Comparison of ENCODE assay signal across 3 cellular contexts in the genomic region with DNA sequence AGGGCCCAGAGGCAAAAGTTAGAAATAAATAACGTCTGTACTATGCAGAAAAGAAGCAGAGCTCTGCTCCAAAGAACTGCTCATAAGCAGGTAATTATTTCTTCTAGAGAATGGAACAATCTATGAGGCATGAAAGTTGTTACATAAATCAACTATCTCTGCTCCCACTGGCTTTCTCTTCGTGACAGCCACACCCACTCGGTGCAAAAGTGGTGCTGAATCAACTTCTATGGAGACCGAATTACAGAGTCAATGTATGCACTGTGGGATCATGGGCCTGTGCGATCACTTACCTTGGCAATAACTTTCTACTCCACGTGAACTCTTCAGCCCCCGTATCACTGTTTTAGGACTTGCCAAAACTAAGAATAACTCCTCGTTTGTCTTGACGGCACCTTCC.
TF ChIP-seq lines count a peak whose summit lies in the region.

No MANE protein-coding gene starts in this region.

TF ChIP-seq in A549, 52 proteins besides CTCF, POLR2A, EP300 and RAD21:
- TF ChIP-seq, protein P1, sequence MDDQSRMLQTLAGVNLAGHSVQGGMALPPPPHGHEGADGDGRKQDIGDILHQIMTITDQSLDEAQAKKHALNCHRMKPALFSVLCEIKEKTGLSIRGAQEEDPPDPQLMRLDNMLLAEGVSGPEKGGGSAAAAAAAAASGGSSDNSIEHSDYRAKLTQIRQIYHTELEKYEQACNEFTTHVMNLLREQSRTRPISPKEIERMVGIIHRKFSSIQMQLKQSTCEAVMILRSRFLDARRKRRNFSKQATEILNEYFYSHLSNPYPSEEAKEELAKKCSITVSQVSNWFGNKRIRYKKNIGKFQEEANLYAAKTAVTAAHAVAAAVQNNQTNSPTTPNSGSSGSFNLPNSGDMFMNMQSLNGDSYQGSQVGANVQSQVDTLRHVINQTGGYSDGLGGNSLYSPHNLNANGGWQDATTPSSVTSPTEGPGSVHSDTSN (IDR thresholded peaks at IDR 0.05) = no peak
- no peak for TF ChIP-seq HOXA7 (CRISPR knock-in tag; IDR thresholded peaks at IDR 0.05)
- TF ChIP-seq, protein P2, sequence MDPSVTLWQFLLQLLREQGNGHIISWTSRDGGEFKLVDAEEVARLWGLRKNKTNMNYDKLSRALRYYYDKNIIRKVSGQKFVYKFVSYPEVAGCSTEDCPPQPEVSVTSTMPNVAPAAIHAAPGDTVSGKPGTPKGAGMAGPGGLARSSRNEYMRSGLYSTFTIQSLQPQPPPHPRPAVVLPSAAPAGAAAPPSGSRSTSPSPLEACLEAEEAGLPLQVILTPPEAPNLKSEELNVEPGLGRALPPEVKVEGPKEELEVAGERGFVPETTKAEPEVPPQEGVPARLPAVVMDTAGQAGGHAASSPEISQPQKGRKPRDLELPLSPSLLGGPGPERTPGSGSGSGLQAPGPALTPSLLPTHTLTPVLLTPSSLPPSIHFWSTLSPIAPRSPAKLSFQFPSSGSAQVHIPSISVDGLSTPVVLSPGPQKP (IDR thresholded peaks at IDR 0.05; ENCODE audit: low read depth, low read length) = no peak
- TF ChIP-seq, protein P3, sequence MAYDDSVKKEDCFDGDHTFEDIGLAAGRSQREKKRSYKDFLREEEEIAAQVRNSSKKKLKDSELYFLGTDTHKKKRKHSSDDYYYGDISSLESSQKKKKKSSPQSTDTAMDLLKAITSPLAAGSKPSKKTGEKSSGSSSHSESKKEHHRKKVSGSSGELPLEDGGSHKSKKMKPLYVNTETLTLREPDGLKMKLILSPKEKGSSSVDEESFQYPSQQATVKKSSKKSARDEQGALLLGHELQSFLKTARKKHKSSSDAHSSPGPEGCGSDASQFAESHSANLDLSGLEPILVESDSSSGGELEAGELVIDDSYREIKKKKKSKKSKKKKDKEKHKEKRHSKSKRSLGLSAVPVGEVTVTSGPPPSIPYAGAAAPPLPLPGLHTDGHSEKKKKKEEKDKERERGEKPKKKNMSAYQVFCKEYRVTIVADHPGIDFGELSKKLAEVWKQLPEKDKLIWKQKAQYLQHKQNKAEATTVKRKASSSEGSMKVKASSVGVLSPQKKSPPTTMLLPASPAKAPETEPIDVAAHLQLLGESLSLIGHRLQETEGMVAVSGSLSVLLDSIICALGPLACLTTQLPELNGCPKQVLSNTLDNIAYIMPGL (CRISPR knock-in tag; IDR thresholded peaks at IDR 0.05; ENCODE audit: borderline replicate concordance) = no peak
- TF ChIP-seq CBX8 (IDR thresholded peaks at IDR 0.05) = no peak
- TF ChIP-seq CHD4 (IDR thresholded peaks at IDR 0.05; ENCODE audit: borderline replicate concordance) = no peak
- no peak for TF ChIP-seq JUNB (IDR thresholded peaks at IDR 0.05)
- TF ChIP-seq ESRRA (IDR thresholded peaks at IDR 0.05; ENCODE audit: borderline replicate concordance, low read length) = no peak
- TF ChIP-seq EHF (CRISPR knock-in tag; IDR thresholded peaks at IDR 0.05) = no peak
- no peak for TF ChIP-seq CBX2 (IDR thresholded peaks at IDR 0.05; ENCODE audit: borderline replicate concordance, low read depth)
- no peak for TF ChIP-seq POLR2AphosphoS2 (conservative IDR thresholded peaks at IDR 0.05; ENCODE audit: low read length)
- TF ChIP-seq NFE2L2 (conservative IDR thresholded peaks at IDR 0.05; ENCODE audit: low read length) = no peak
- TF ChIP-seq PHF8 (IDR thresholded peaks at IDR 0.05; ENCODE audit: borderline replicate concordance, low read depth) = no peak
- TF ChIP-seq KDM5A (IDR thresholded peaks at IDR 0.05) = no peak

TF ChIP-seq in IMR-90, 13 proteins besides CTCF, POLR2A, EP300 and RAD21:
- TF ChIP-seq MAZ (IDR thresholded peaks at IDR 0.05; ENCODE audit: borderline replicate concordance, low read depth, low read length) (no peak), FOS (IDR thresholded peaks at IDR 0.05; ENCODE audit: low read depth, low read length) (no peak), SMC3 (IDR thresholded peaks at IDR 0.05; ENCODE audit: low read depth, low read length) (no peak), CEBPB (IDR thresholded peaks at IDR 0.05; ENCODE audit: low read depth, low read length) (no peak), RCOR1 (IDR thresholded peaks at IDR 0.05; ENCODE audit: insufficient replicate concordance, low read length) (no peak), BHLHE40 (IDR thresholded peaks at IDR 0.05; ENCODE audit: low read depth, low read length) (no peak), CHD1 (IDR thresholded peaks at IDR 0.05; ENCODE audit: low read depth, low read length) (no peak), RFX5 (IDR thresholded peaks at IDR 0.05; ENCODE audit: low read depth, low read length) (no peak), MAFK (IDR thresholded peaks at IDR 0.05; ENCODE audit: low read depth, low read length) (no peak), MXI1 (IDR thresholded peaks at IDR 0.05; ENCODE audit: borderline replicate concordance, low read depth, low read length) (no peak)
- TF ChIP-seq, protein P4, sequence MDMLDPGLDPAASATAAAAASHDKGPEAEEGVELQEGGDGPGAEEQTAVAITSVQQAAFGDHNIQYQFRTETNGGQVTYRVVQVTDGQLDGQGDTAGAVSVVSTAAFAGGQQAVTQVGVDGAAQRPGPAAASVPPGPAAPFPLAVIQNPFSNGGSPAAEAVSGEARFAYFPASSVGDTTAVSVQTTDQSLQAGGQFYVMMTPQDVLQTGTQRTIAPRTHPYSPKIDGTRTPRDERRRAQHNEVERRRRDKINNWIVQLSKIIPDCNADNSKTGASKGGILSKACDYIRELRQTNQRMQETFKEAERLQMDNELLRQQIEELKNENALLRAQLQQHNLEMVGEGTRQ (IDR thresholded peaks at IDR 0.05; ENCODE audit: low read depth, low read length) = no peak
- TF ChIP-seq, protein P2 (IDR thresholded peaks at IDR 0.05; ENCODE audit: borderline replicate concordance, low read depth, low read length) = no peak
TF ChIP-seq in IMR-90: peak in this region for 0.

TF ChIP-seq in K562, 482 proteins besides CTCF, POLR2A, EP300 and RAD21 (continues in another document):
- TF ChIP-seq, protein P5, sequence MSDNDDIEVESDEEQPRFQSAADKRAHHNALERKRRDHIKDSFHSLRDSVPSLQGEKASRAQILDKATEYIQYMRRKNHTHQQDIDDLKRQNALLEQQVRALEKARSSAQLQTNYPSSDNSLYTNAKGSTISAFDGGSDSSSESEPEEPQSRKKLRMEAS (CRISPR knock-in tag; IDR thresholded peaks at IDR 0.05) = no peak
- TF ChIP-seq FOXA3 (CRISPR knock-in tag; conservative IDR thresholded peaks at IDR 0.05 in 1 of 2, IDR thresholded peaks at IDR 0.05 in 1 of 2) = no peak
- TF ChIP-seq, protein P6, sequence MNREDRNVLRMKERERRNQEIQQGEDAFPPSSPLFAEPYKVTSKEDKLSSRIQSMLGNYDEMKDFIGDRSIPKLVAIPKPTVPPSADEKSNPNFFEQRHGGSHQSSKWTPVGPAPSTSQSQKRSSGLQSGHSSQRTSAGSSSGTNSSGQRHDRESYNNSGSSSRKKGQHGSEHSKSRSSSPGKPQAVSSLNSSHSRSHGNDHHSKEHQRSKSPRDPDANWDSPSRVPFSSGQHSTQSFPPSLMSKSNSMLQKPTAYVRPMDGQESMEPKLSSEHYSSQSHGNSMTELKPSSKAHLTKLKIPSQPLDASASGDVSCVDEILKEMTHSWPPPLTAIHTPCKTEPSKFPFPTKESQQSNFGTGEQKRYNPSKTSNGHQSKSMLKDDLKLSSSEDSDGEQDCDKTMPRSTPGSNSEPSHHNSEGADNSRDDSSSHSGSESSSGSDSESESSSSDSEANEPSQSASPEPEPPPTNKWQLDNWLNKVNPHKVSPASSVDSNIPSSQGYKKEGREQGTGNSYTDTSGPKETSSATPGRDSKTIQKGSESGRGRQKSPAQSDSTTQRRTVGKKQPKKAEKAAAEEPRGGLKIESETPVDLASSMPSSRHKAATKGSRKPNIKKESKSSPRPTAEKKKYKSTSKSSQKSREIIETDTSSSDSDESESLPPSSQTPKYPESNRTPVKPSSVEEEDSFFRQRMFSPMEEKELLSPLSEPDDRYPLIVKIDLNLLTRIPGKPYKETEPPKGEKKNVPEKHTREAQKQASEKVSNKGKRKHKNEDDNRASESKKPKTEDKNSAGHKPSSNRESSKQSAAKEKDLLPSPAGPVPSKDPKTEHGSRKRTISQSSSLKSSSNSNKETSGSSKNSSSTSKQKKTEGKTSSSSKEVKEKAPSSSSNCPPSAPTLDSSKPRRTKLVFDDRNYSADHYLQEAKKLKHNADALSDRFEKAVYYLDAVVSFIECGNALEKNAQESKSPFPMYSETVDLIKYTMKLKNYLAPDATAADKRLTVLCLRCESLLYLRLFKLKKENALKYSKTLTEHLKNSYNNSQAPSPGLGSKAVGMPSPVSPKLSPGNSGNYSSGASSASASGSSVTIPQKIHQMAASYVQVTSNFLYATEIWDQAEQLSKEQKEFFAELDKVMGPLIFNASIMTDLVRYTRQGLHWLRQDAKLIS (CRISPR knock-in tag; IDR thresholded peaks at IDR 0.05) = no peak
- TF ChIP-seq, protein P7, sequence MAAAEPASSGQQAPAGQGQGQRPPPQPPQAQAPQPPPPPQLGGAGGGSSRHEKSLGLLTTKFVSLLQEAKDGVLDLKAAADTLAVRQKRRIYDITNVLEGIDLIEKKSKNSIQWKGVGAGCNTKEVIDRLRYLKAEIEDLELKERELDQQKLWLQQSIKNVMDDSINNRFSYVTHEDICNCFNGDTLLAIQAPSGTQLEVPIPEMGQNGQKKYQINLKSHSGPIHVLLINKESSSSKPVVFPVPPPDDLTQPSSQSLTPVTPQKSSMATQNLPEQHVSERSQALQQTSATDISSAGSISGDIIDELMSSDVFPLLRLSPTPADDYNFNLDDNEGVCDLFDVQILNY (CRISPR knock-in tag; IDR thresholded peaks at IDR 0.05) = no peak
- TF ChIP-seq, protein P8, sequence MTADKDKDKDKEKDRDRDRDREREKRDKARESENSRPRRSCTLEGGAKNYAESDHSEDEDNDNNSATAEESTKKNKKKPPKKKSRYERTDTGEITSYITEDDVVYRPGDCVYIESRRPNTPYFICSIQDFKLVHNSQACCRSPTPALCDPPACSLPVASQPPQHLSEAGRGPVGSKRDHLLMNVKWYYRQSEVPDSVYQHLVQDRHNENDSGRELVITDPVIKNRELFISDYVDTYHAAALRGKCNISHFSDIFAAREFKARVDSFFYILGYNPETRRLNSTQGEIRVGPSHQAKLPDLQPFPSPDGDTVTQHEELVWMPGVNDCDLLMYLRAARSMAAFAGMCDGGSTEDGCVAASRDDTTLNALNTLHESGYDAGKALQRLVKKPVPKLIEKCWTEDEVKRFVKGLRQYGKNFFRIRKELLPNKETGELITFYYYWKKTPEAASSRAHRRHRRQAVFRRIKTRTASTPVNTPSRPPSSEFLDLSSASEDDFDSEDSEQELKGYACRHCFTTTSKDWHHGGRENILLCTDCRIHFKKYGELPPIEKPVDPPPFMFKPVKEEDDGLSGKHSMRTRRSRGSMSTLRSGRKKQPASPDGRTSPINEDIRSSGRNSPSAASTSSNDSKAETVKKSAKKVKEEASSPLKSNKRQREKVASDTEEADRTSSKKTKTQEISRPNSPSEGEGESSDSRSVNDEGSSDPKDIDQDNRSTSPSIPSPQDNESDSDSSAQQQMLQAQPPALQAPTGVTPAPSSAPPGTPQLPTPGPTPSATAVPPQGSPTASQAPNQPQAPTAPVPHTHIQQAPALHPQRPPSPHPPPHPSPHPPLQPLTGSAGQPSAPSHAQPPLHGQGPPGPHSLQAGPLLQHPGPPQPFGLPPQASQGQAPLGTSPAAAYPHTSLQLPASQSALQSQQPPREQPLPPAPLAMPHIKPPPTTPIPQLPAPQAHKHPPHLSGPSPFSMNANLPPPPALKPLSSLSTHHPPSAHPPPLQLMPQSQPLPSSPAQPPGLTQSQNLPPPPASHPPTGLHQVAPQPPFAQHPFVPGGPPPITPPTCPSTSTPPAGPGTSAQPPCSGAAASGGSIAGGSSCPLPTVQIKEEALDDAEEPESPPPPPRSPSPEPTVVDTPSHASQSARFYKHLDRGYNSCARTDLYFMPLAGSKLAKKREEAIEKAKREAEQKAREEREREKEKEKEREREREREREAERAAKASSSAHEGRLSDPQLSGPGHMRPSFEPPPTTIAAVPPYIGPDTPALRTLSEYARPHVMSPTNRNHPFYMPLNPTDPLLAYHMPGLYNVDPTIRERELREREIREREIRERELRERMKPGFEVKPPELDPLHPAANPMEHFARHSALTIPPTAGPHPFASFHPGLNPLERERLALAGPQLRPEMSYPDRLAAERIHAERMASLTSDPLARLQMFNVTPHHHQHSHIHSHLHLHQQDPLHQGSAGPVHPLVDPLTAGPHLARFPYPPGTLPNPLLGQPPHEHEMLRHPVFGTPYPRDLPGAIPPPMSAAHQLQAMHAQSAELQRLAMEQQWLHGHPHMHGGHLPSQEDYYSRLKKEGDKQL (CRISPR knock-in tag; IDR thresholded peaks at IDR 0.05; ENCODE audit: borderline replicate concordance) = no peak
- no peak for TF ChIP-seq CBX1 (IDR thresholded peaks at IDR 0.05; ENCODE audit: low read depth)
- no peak for TF ChIP-seq TOE1 (IDR thresholded peaks at IDR 0.05; ENCODE audit: borderline replicate concordance)
- TF ChIP-seq TOE1 (CRISPR knock-in tag; IDR thresholded peaks at IDR 0.05; ENCODE audit: borderline replicate concordance, low read depth) = no peak
- TF ChIP-seq, protein P9, sequence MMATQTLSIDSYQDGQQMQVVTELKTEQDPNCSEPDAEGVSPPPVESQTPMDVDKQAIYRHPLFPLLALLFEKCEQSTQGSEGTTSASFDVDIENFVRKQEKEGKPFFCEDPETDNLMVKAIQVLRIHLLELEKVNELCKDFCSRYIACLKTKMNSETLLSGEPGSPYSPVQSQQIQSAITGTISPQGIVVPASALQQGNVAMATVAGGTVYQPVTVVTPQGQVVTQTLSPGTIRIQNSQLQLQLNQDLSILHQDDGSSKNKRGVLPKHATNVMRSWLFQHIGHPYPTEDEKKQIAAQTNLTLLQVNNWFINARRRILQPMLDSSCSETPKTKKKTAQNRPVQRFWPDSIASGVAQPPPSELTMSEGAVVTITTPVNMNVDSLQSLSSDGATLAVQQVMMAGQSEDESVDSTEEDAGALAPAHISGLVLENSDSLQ (IDR thresholded peaks at IDR 0.05) = peak; percentile 19; the same call in 1 of the 2 replicates
